In genomic region chr2:141723834-141724233, GRCh38 we compare ENCODE assay signal across 11 cellular contexts.
"Had no signal": no experiment of that assay in that cellular context is flagged by ENCODE, and none has a peak within 500 bp of the region (broad histone marks: within the 10 kb centered on the region; RNA-seq: fewer than 3 reads in every experiment).

No MANE protein-coding gene starts in this region.

- H3K4me1 ChIP-seq: HAP-1 had no signal

- H3K4me3 ChIP-seq: GM23338, HAP-1 had no signal

- DNase-seq: H7, HFFc6, IMR-90, Karpas-422, KBM-7 had no signal

- FAIRE-seq: H1 had no signal

- H3K4me2 ChIP-seq: GM23338, KMS-11 had no signal

- H3K9me3 ChIP-seq: HAP-1 had no signal

- H3K9ac ChIP-seq: KMS-11 had no signal

- H2AFZ ChIP-seq: GM23338 had no signal

- ATAC-seq: GM23338, HCT116 had no signal

- H3K36me3 ChIP-seq: HAP-1 had no signal

- H3K27ac ChIP-seq: HL-60, KMS-11 had no signal
